In the genomic region with DNA sequence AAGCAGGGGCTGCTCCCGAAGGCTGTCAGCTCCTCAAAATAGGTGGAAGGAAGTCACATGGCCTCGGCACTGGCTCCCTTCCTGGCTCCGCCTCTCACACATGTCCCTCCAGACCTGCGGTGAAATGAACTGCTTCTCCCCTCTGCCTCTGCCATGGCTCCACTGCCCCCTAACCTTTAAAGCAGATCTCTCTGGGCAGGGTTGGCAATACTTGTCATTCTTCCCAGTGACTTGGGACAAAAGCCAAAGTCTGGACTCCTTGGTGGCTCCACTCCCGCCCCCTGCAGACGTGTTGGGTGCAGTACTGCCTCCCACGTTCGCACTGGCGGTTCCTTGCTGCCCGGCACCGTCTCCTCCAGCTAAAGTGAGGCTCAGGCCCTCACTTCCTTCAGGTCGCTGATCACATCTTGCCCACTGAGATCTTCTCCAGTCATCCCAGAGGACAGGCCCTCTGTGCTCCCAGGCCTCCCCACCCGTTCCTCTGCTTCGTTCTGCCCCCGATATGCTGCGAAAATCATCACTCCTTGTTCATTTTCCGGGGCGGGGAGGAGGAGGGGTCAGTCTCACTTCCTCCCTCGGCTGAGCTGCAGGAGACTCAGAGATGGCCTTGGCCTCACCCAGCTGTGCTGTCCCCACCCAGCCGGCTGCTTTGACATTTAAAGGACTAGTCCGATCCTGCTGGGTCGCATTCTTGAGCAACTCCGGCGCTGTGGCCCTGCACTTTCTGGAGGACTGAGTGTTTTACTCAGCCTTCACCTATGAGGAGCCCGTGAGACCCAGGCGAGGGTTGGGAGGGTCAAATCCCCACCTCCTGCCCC, we compare ENCODE assay signal across 8 cellular contexts.
DNase-seq lines count a peak whose midpoint lies in the region; ATAC-seq and TF ChIP-seq lines count a peak whose summit lies in the region.

No MANE protein-coding gene starts in this region.

- peak; percentile 64 for TF ChIP-seq CTCF in BJ (IDR thresholded peaks at IDR 0.05; ENCODE audit: insufficient read depth, low read depth, low read length)
- peak; percentile 35 to 57 for TF ChIP-seq CTCF in fibroblast of lung (conservative IDR thresholded peaks at IDR 0.05 in 1 of 2, IDR thresholded peaks at IDR 0.05 in 1 of 2; ENCODE audit: low read depth in 1 of 2, low read length in 2 of 2)
- peak; percentile 30 for TF ChIP-seq CTCF in natural killer cell (IDR thresholded peaks at IDR 0.05)

- H3K27me3 Mint-ChIP-seq in activated T-cell treated with anti-CD3 and anti-CD28 coated beads, Interleukin-2, amount 50 U/mL, for 4 hours (ENCODE audit: low read depth), result no peaks in the 10 kb centered on the region
- no peaks in the 10 kb centered on the region for H3K27me3 Mint-ChIP-seq in natural killer cell (ENCODE audit: low read depth in 2 of 2)

- DNase-seq in BJ (ENCODE audit: low read depth) (no peak), NCI-H774 (lab: John Stamatoyannopoulos, UW) (peak; percentile 24), fibroblast of lung (ENCODE audit: low read depth in 2 of 2) (peak; percentile 42 to 72), natural killer cell (peak; percentile 35)
- DNase-seq in activated T-cell treated with anti-CD3 and anti-CD28 coated beads, Interleukin-2, amount 50 U/mL, for 4 hours, result peak; percentile 26

- H3K27me3 ChIP-seq in BJ (ENCODE audit: control insufficient read depth, insufficient read depth, low read length) (no peaks in the 10 kb centered on the region; the same call in 1 of the 2 replicates), fibroblast of lung (ENCODE audit: control insufficient read depth, insufficient read depth, low read length) (no peaks in the 10 kb centered on the region), thymus (ENCODE audit: control insufficient read depth, insufficient read depth) (no peaks in the 10 kb centered on the region)

- intact Hi-C loops in natural killer cell (cut with micrococcal nuclease), result loop anchor here (5.0 kb wide), 1 partner anchor 209 kb away; no protein-coding TSS in a partner anchor

- H3K4me2 ChIP-seq in fibroblast of lung (ENCODE audit: extremely low read depth, insufficient read depth, low read length), result peak overlapping the region; percentile 64

- H3K4me3 Mint-ChIP-seq in activated T-cell treated with anti-CD3 and anti-CD28 coated beads, Interleukin-2, amount 50 U/mL, for 4 hours, result peak overlapping the region; percentile 83
- peak overlapping the region; percentile 95 for H3K4me3 Mint-ChIP-seq in natural killer cell

- peak overlapping the region; percentile 73 for H2AFZ ChIP-seq in fibroblast of lung (ENCODE audit: low read length)

- POLR2A ChIA-PET in BJ (lab: Charles Lee), result no interaction called here

- H3K9me3 ChIP-seq in fibroblast of lung (ENCODE audit: control insufficient read depth, insufficient read depth, low read depth, low read length) (no peaks in the 10 kb centered on the region), thymus (ENCODE audit: control insufficient read depth) (no peaks in the 10 kb centered on the region)

- CTCF ChIA-PET in BJ (lab: Yijun Ruan, JAX), result interaction anchor here (0.7 to 1.3 kb wide), 5 partner anchors 9 to 499 kb away, joined by 3 to 6 read pairs (median 3); no protein-coding TSS in a partner anchor

- peak overlapping the region; percentile 90 to 97 for H3K27ac Mint-ChIP-seq in natural killer cell

- 6% methylated on average over 26 of the region's 26 CpGs for WGBS in thymus

- H3K79me2 ChIP-seq in fibroblast of lung (ENCODE audit: control insufficient read depth, insufficient read depth, low read length), result no peaks in the 10 kb centered on the region

- H3K4me1 ChIP-seq in fibroblast of lung (ENCODE audit: control insufficient read depth, extremely low read depth, insufficient read depth, low read length) (peaks cover 6% of the 10 kb centered on the region), thymus (ENCODE audit: control insufficient read depth, insufficient read depth, low read length) (peaks cover 31% of the 10 kb centered on the region)

- no peak overlapping the region for H3K9ac ChIP-seq in fibroblast of lung (ENCODE audit: insufficient read depth, low read length)

- H3K36me3 Mint-ChIP-seq in activated T-cell treated with anti-CD3 and anti-CD28 coated beads, Interleukin-2, amount 50 U/mL, for 4 hours (ENCODE audit: insufficient read depth), result no peaks in the 10 kb centered on the region
- no peaks in the 10 kb centered on the region for H3K36me3 Mint-ChIP-seq in natural killer cell

- H3K4me3 ChIP-seq in BJ (ENCODE audit: low read depth, low read length), result peak overlapping the region; percentile 33
- peak overlapping the region in 3 of 4 experiments; percentile 10 to 38 (median 33) for H3K4me3 ChIP-seq in fibroblast of lung (replicated peaks in 1 of 4; ENCODE audit: control extremely low read depth in 1 of 4, insufficient read depth in 1 of 4, low read depth in 3 of 4, low read length in 4 of 4)
- H3K4me3 ChIP-seq in thymus (ENCODE audit: low read length), result peak overlapping the region; percentile 46

- peaks cover 24% of the 10 kb centered on the region for H3K4me1 Mint-ChIP-seq in activated T-cell treated with anti-CD3 and anti-CD28 coated beads, Interleukin-2, amount 50 U/mL, for 4 hours (ENCODE audit: low read depth)
- peaks cover 27 to 33% of the 10 kb centered on the region in 2 donors for H3K4me1 Mint-ChIP-seq in natural killer cell

- H3K9me3 Mint-ChIP-seq in activated T-cell treated with anti-CD3 and anti-CD28 coated beads, Interleukin-2, amount 50 U/mL, for 4 hours, result no peaks in the 10 kb centered on the region
- no peaks in the 10 kb centered on the region for H3K9me3 Mint-ChIP-seq in natural killer cell

- ATAC-seq in GM18907 (IDR thresholded peaks at IDR 0.05; ENCODE audit: unreplicated experiment), result peak; percentile 74
- peak; percentile 61 for ATAC-seq in HG03097 (IDR thresholded peaks at IDR 0.05; ENCODE audit: low FRiP score, unreplicated experiment)
- peak; percentile 59 to 71 for ATAC-seq in activated T-cell treated with anti-CD3 and anti-CD28 coated beads, Interleukin-2, amount 50 U/mL, for 4 hours
- ATAC-seq in natural killer cell, result peak; percentile 71 to 79 (median 72)

- H3K36me3 ChIP-seq in BJ (ENCODE audit: control insufficient read depth, insufficient read depth, low read length), result no peaks in the 10 kb centered on the region
- no peaks in the 10 kb centered on the region for H3K36me3 ChIP-seq in fibroblast of lung (ENCODE audit: control insufficient read depth, insufficient read depth, low read length)
- no peaks in the 10 kb centered on the region for H3K36me3 ChIP-seq in thymus (ENCODE audit: control insufficient read depth, insufficient read depth)

- H3K27ac ChIP-seq in fibroblast of lung (ENCODE audit: insufficient read depth, low read length) (no peak overlapping the region), thymus (ENCODE audit: low read depth) (peak overlapping the region; percentile 77)

- no peaks in the 10 kb centered on the region for H4K20me1 ChIP-seq in fibroblast of lung (ENCODE audit: control insufficient read depth, extremely low read depth, insufficient read depth, low read length)
